ENCODE assay signal across 7 cellular contexts in genomic region chr15:85346462-85347084, GRCh38. TPM values are rescaled to one million over a fixed set of nuclear protein-coding genes. Genes with fewer than 3 reads are reported as not detected.
DNase-seq lines count a peak whose midpoint lies in the region; ATAC-seq and TF ChIP-seq lines count a peak whose summit lies in the region.
"Not testable (repeated sequence)": the region's sequence is repeated elsewhere in the genome, so short reads cannot be mapped to it uniquely, and the experiment has no call there.

No MANE protein-coding gene starts in this region.

- ATAC-seq in activated T-helper 17 cell treated with anti-CD3 and anti-CD28 coated beads, Interleukin-2, amount 50 U/mL, for 72 hours (replicated peaks) = peak; percentile 68
- ATAC-seq in omental fat pad (ENCODE audit: low FRiP score) = peak; percentile 22

- not testable (repeated sequence) for H3K27me3 Mint-ChIP-seq in activated T-helper 17 cell treated with anti-CD3 and anti-CD28 coated beads, Interleukin-2, amount 50 U/mL, for 72 hours

- not testable (repeated sequence) for H4K20me1 ChIP-seq in OCI-LY7 (ENCODE audit: insufficient read depth, low read length); hepatocyte (ENCODE audit: insufficient read depth, poor library complexity, severe bottlenecking)

- POLR2A ChIA-PET in OCI-LY7 (lab: Charles Lee) = interaction anchor here (1.0 kb wide), 1 partner anchor 11 kb away, joined by 3 read pairs; no protein-coding TSS in a partner anchor

- H3K4me3 ChIP-seq in OCI-LY7 (ENCODE audit: low read depth, low read length, poor library complexity, severe bottlenecking); epithelial cell of esophagus (ENCODE audit: low read length); hepatocyte: not testable (repeated sequence)

- not testable (repeated sequence) for TF ChIP-seq CTCF in OCI-LY7 (conservative IDR thresholded peaks at IDR 0.05; ENCODE audit: low read length); epithelial cell of esophagus (IDR thresholded peaks at IDR 0.05; ENCODE audit: insufficient read depth, low read depth, low read length, missing control alignments); hepatocyte (IDR thresholded peaks at IDR 0.05; ENCODE audit: poor library complexity); omental fat pad (IDR thresholded peaks at IDR 0.05)

- not testable (repeated sequence) for H3K9me3 Mint-ChIP-seq in activated T-helper 17 cell treated with anti-CD3 and anti-CD28 coated beads, Interleukin-2, amount 50 U/mL, for 72 hours

- H3K27me3 ChIP-seq in hepatocyte = not testable (repeated sequence)

- peak overlapping the region; percentile 63; the same call in 1 of the 2 replicates for H2AFZ ChIP-seq in OCI-LY7 (ENCODE audit: low read length)
- H2AFZ ChIP-seq in hepatocyte = not testable (repeated sequence)

- not testable (repeated sequence) for H3K36me3 ChIP-seq in OCI-LY7 (ENCODE audit: insufficient read depth, low read length); hepatocyte (replicated peaks; ENCODE audit: insufficient read depth, low read depth)

- DNase-seq in ELF-1 (ENCODE audit: low read depth, low spot score) = peak; percentile 42
- DNase-seq in M059J (ENCODE audit: low read depth) = peak; percentile 69
- not testable (repeated sequence) for DNase-seq in OCI-LY7 (ENCODE audit: low spot score); omental fat pad (ENCODE audit: low spot score)
- DNase-seq in epithelial cell of esophagus (ENCODE audit: low read depth) = peak; percentile 40
- DNase-seq in hepatocyte (ENCODE audit: low spot score) = peak; percentile 23

- H3K4me3 Mint-ChIP-seq in activated T-helper 17 cell treated with anti-CD3 and anti-CD28 coated beads, Interleukin-2, amount 50 U/mL, for 72 hours = not testable (repeated sequence)

- H3K9me3 ChIP-seq in OCI-LY7 (ENCODE audit: low read length); hepatocyte (ENCODE audit: low read depth): not testable (repeated sequence)

- not testable (repeated sequence) for H3K4me1 ChIP-seq in OCI-LY7 (ENCODE audit: insufficient read depth, low read length, poor library complexity, severe bottlenecking)
- peaks cover 31% of the 10 kb centered on the region for H3K4me1 ChIP-seq in hepatocyte (ENCODE audit: insufficient read depth)

- intact Hi-C loops in OCI-LY7 (cut with micrococcal nuclease; ENCODE audit: unreplicated experiment) = not testable (repeated sequence)

- not testable (repeated sequence) for H3K79me2 ChIP-seq in OCI-LY7 (ENCODE audit: insufficient read depth, low read depth, low read length); hepatocyte

- not testable (repeated sequence) for BruUV-seq in OCI-LY7 (replicated peaks; lab: Mats Ljungman, UMichigan)

- H3K4me2 ChIP-seq in OCI-LY7 (ENCODE audit: low read length); hepatocyte: not testable (repeated sequence)

- H3K27ac Mint-ChIP-seq in activated T-helper 17 cell treated with anti-CD3 and anti-CD28 coated beads, Interleukin-2, amount 50 U/mL, for 72 hours = not testable (repeated sequence)

- H3K36me3 Mint-ChIP-seq in activated T-helper 17 cell treated with anti-CD3 and anti-CD28 coated beads, Interleukin-2, amount 50 U/mL, for 72 hours (ENCODE audit: low read depth) = not testable (repeated sequence)

- H3K4me1 Mint-ChIP-seq in activated T-helper 17 cell treated with anti-CD3 and anti-CD28 coated beads, Interleukin-2, amount 50 U/mL, for 72 hours = not testable (repeated sequence)

- 88% methylated on average over 1 of the region's 1 CpG for WGBS in hepatocyte (ENCODE audit: low lambda C conversion rate, missing lambda C conversion rate)

- not testable (repeated sequence) for H3K9me2 ChIP-seq in OCI-LY7 (ENCODE audit: insufficient read depth, low read length); hepatocyte (replicated peaks; ENCODE audit: insufficient read depth)

- CTCF ChIA-PET in OCI-LY7 (lab: Charles Lee; ENCODE audit: unreplicated experiment) = not testable (repeated sequence)

- H3K27ac ChIP-seq in OCI-LY7 (ENCODE audit: low read depth, low read length, poor library complexity, severe bottlenecking) = not testable (repeated sequence)
- peak overlapping the region; percentile 91 for H3K27ac ChIP-seq in hepatocyte

RNA-seq across cellular contexts. Expression of gene AKAP13, which starts 33.8 kb away (rescaled TPM):
- total RNA-seq in M059J (2014; rRNA removed; shearing (Covaris generic)) = 22.7 and 42.8 TPM in 2 replicates
- 124 and 140 TPM in 2 replicates for total RNA-seq in OCI-LY7 (2014; rRNA removed; shearing (Covaris generic))
- total RNA-seq in OCI-LY7 (2022) (250 and 261 TPM in 2 replicates), hepatocyte (80.9 and 82.8 TPM in 2 replicates), omental fat pad (100 to 1,000 TPM; 162 to 301 (median 216) TPM)
- 100 to 1,000 TPM in 1 of 2 donors, 10 to 100 TPM in 1; 95.9 to 152 TPM for total RNA-seq in activated T-helper 17 cell treated with anti-CD3 and anti-CD28 coated beads, Interleukin-2, amount 50 U/mL, for 72 hours
- 55.6 and 61.0 TPM in 2 replicates for polyA plus RNA-seq in hepatocyte
